ENCODE assay signal across 9 cellular contexts in the genomic region with DNA sequence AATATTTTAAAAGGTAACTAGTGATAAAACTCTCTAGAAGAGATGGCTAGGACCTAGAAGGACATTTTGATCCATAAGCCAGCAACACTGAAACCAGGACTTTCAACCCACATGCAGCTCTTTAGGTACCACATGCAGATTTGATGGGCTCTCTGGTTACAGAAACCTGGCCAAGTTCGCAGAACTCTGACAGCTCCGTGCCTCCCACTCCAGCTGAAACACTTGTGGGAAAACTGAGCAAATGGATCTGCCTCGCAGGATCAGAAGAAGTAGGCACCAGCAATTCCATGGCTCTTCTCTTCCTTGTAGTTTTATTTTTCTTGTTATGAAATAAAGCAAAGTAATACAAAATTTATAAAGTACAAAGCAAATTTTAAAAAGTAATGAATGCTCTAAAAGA. TPM values are rescaled to one million over a fixed set of nuclear protein-coding genes. Genes with fewer than 3 reads are reported as not detected.
"Had no signal": no experiment of that assay in that cellular context is flagged by ENCODE, and none has a peak within 500 bp of the region (broad histone marks: within the 10 kb centered on the region; RNA-seq: fewer than 3 reads in every experiment).

No MANE protein-coding gene starts in this region.

- H3K9me3 ChIP-seq: HAP-1 had no signal

- ATAC-seq: GM23338, HCT116 had no signal

- H3K9me3 Mint-ChIP-seq: GM23338, HFFc6 had no signal

- H3K27ac Mint-ChIP-seq: GM23338, HFFc6, IgD-negative memory B cell had no signal

- H3K4me3 ChIP-seq: GM23338, HAP-1 had no signal

- H3K4me1 Mint-ChIP-seq: IgD-negative memory B cell had no signal

- H2AFZ ChIP-seq: GM23338 had no signal

- H3K36me3 ChIP-seq: HAP-1 had no signal

- H3K4me2 ChIP-seq: GM23338 had no signal

- H3K4me3 Mint-ChIP-seq: GM23338, HFFc6, IgD-negative memory B cell had no signal

- DNase-seq: H7, HFFc6, KBM-7 had no signal

- FAIRE-seq: HTR-8/SVneo had no signal

- H3K36me3 Mint-ChIP-seq: IgD-negative memory B cell had no signal

- H3K4me1 ChIP-seq: HAP-1 had no signal

RNA-seq across cellular contexts. Expression of a gene that starts 58.5 kb away (rescaled TPM):
- total RNA-seq: HT-29 had no signal
- polyA plus RNA-seq: IgD-negative memory B cell had no signal
